In the genomic region with DNA sequence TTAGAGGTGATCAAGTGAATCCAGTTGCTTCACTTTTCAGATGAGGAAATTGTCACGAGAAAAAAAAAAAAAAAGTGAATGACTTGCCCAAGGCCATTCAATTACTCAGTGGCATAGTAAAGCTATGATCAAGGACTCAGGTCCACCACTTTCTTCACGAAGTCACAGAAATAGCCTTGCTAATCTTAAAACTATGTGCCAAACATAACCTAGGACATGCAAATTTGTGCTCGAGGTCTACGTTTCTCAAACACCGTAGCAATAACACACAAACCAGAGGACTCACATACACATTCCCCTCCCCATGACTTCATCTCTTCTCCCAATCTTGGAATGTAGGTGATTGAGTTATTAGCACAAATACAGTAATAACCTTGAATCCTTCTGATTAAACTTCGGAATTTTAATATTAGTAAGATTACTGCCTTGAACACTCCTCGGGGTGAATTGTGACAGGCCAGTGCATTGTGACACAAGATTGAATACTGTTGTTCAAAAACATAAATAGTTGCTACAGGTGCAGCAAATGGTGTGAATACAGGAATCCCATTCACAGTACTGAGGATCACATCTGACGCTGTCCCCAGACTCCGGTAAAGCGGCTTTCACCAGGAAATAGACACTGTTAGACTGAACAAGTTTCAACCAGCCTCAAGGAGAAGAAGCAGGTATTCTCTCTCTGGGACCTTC, we compare ENCODE assay signal across 10 cellular contexts. TPM values are rescaled to one million over a fixed set of nuclear protein-coding genes. Genes with fewer than 3 reads are reported as not detected.
A peak's percentile ranks its signal among the peaks of the same experiment; 100 is the strongest.
DNase-seq lines count a peak whose midpoint lies in the region; ATAC-seq, FAIRE-seq and TF ChIP-seq lines count a peak whose summit lies in the region.
"Had no signal": no experiment of that assay in that cellular context is flagged by ENCODE, and none has a peak within 500 bp of the region (broad histone marks: within the 10 kb centered on the region; RNA-seq: fewer than 3 reads in every experiment).

No MANE protein-coding gene starts in this region.

- peaks cover 93% of the 10 kb centered on the region for H3K79me2 ChIP-seq in HepG2 (ENCODE audit: insufficient read depth, low read length)

- H4K20me1 ChIP-seq in HepG2 (ENCODE audit: insufficient read depth, low read length), result peaks cover 8% of the 10 kb centered on the region

- H2AFZ ChIP-seq in HepG2 (ENCODE audit: low read length), result no peak overlapping the region

- H3K27me3 ChIP-seq in cardiac muscle cell (no peaks in the 10 kb centered on the region), HepG2 (ENCODE audit: control insufficient read depth in 1 of 2, insufficient read depth in 2 of 2, low read length in 2 of 2) (no peaks in the 10 kb centered on the region; a peak in 1 of 5 replicates), thyroid gland (no peaks in the 10 kb centered on the region)

- intact Hi-C loops in left cardiac atrium (cut with DNase I), result no loop called here
- intact Hi-C loops in HepG2 (cut with micrococcal nuclease; ENCODE audit: unreplicated experiment), result no loop called here
- intact Hi-C loops in thyroid gland (cut with DNase I), result no loop called here

- in situ Hi-C loops in HepG2 (cut with HindIII; ENCODE audit: extremely low pct_ligation_motif_present, low pct_unique_long_range_greater_than_20kb), result loop anchor here (5.0 kb wide), 1 partner anchor 71 kb away; no protein-coding TSS in a partner anchor

- ATAC-seq in left cardiac atrium, result no peak
- ATAC-seq in HepG2, result no peak
- ATAC-seq in HG03139 (IDR thresholded peaks at IDR 0.05; ENCODE audit: unreplicated experiment), result no peak
- ATAC-seq in HG03025 (IDR thresholded peaks at IDR 0.05; ENCODE audit: low FRiP score, unreplicated experiment), result no peak
- ATAC-seq: natural killer cell treated with Interleukin-12 subunit alpha and Interleukin-12 subunit beta and Interleukin-15 and Interleukin-18, amount 100 ng/mL, for 72 hours had no signal

- POLR2A ChIA-PET in HepG2 (lab: Yijun Ruan, JAX), result interaction anchor here (0.7 to 1.4 kb wide), 9 partner anchors 8 to 95 kb away, joined by 3 to 8 read pairs (median 4); no protein-coding TSS in a partner anchor

- TF ChIP-seq POLR2A in HepG2 (IDR thresholded peaks at IDR 0.05; ENCODE audit: insufficient read depth in 1 of 2, low read depth in 2 of 2, low read length in 2 of 2), result no peak; a peak in 1 of 4 replicates
- no peak for TF ChIP-seq POLR2A in thyroid gland (IDR thresholded peaks at IDR 0.05)

- no peak for DNase-seq in cardiac muscle cell (ENCODE audit: low read depth in 1 of 2, low spot score in 1 of 2)
- DNase-seq in left cardiac atrium, result no peak
- DNase-seq in cardiac fibroblast (ENCODE audit: low read depth in 2 of 2), result peak; percentile 31 to 84
- DNase-seq in HepG2 (ENCODE audit: low spot score), result no peak
- no peak for DNase-seq in thyroid gland
- DNase-seq in SIG-M5 (lab: John Stamatoyannopoulos, UW), result no peak
- DNase-seq: effector memory CD4-positive, alpha-beta T cell had no signal

- WGBS in HepG2 (ENCODE audit: low lambda C conversion rate), result 2% methylated on average over 10 of the region's 10 CpGs
- WGBS in thyroid gland, 2 donors, result 81 to 82% methylated on average over 10 of the region's 10 CpGs

- no peak for TF ChIP-seq CTCF in cardiac muscle cell (IDR thresholded peaks at IDR 0.05; ENCODE audit: low read depth, low read length)
- TF ChIP-seq CTCF in cardiac fibroblast (IDR thresholded peaks at IDR 0.05; ENCODE audit: low read depth, low read length), result no peak
- no peak for TF ChIP-seq CTCF in HepG2 (CRISPR knock-in tag; IDR thresholded peaks at IDR 0.05)
- no peak for TF ChIP-seq CTCF in thyroid gland (IDR thresholded peaks at IDR 0.05)

- H3K4me2 ChIP-seq in HepG2 (ENCODE audit: low read depth, low read length), result peak overlapping the region; percentile 85

- CTCF ChIA-PET in HepG2 (lab: Yijun Ruan, JAX; ENCODE audit: low intra/inter-chr PET ratio, low total read pairs), result no interaction called here

- peak overlapping the region; percentile 90 for H3K9ac ChIP-seq in HepG2 (ENCODE audit: insufficient read depth, low read depth, low read length)

- H3K4me3 ChIP-seq in cardiac muscle cell (peak overlapping the region; percentile 85), cardiac fibroblast (replicated peaks in 1 of 2; ENCODE audit: low read depth in 2 of 2, low read length in 2 of 2) (peak overlapping the region in 1 of 2 donors; percentile 6), HepG2 (replicated peaks in 1 of 3; ENCODE audit: insufficient read depth in 1 of 3, low read depth in 2 of 3, low read length in 3 of 3) (peak overlapping the region; percentile 64 to 92 (median 85)), thyroid gland (replicated peaks in 1 of 3) (no peak overlapping the region)

- peaks cover 45% of the 10 kb centered on the region for H3K4me1 ChIP-seq in cardiac muscle cell (ENCODE audit: low read depth)
- H3K4me1 ChIP-seq in HepG2 (ENCODE audit: insufficient read depth, low read length), result peaks cover 59% of the 10 kb centered on the region
- peaks cover 50 to 72% of the 10 kb centered on the region in 2 donors for H3K4me1 ChIP-seq in thyroid gland

- H3K36me3 ChIP-seq in cardiac muscle cell, result no peaks in the 10 kb centered on the region
- H3K36me3 ChIP-seq in HepG2 (replicated peaks in 1 of 2; ENCODE audit: control insufficient read depth in 1 of 2, insufficient read depth in 2 of 2, low read length in 2 of 2), result no peaks in the 10 kb centered on the region
- H3K36me3 ChIP-seq in thyroid gland, result no peaks in the 10 kb centered on the region

- TF ChIP-seq EP300 in HepG2 (IDR thresholded peaks at IDR 0.05; ENCODE audit: low read depth in 2 of 2, low read length in 2 of 2), result no peak
- no peak for TF ChIP-seq EP300 in HepG2 (CRISPR knock-in tag; IDR thresholded peaks at IDR 0.05; ENCODE audit: borderline replicate concordance)

- TF ChIP-seq RAD21 in HepG2 (CRISPR knock-in tag; IDR thresholded peaks at IDR 0.05), result no peak

- no peak for FAIRE-seq in HepG2 (lab: Jason Lieb, UNC)

- peak overlapping the region; percentile 21 for H3K27ac ChIP-seq in cardiac muscle cell
- peak overlapping the region; percentile 90 for H3K27ac ChIP-seq in HepG2 (ENCODE audit: extremely low read length, insufficient read depth, low read length)
- H3K27ac ChIP-seq in thyroid gland, result peak overlapping the region; percentile 52 to 65 (median 59)

- no TSS peak for BruUV-seq in HepG2 (replicated peaks; lab: Mats Ljungman, UMichigan)

- no peaks in the 10 kb centered on the region for H3K9me3 ChIP-seq in cardiac muscle cell (ENCODE audit: low read depth)
- H3K9me3 ChIP-seq in HepG2 (ENCODE audit: low read length), result no peaks in the 10 kb centered on the region
- H3K9me3 ChIP-seq in thyroid gland, result no peaks in the 10 kb centered on the region

RNA-seq across cellular contexts. Expression of a gene that starts 3.8 kb away (rescaled TPM):
- total RNA-seq in cardiac muscle cell, result 84.2 and 89.3 TPM in 2 replicates
- 52.4 and 66.1 TPM in 2 replicates for polyA plus RNA-seq in cardiac muscle cell
- total RNA-seq in left cardiac atrium, result 10 to 100 TPM; 29.0 to 33.3 TPM
- 51.4 and 68.7 TPM in 2 replicates for total RNA-seq in HepG2 (2016; rRNA removed; fragmentation: Illumina TruSeq; extraction: Trizol)
- total RNA-seq in HepG2 (2016; cell fraction: cytosol; rRNA removed; fragmentation: Illumina TruSeq; extraction: Trizol; ENCODE audit: low read depth), result 8.1 and 10.5 TPM in 2 replicates
- total RNA-seq in HepG2 (2016; cell fraction: insoluble cytoplasmic fraction; rRNA removed; fragmentation: Illumina TruSeq; extraction: Trizol), result 51.6 and 65.3 TPM in 2 replicates
- 23.6 and 26.4 TPM in 2 replicates for total RNA-seq in HepG2 (2016; cell fraction: membrane; rRNA removed; fragmentation: Illumina TruSeq; extraction: Trizol)
- 111 and 112 TPM in 2 replicates for total RNA-seq in HepG2 (2016; cell fraction: nucleus; rRNA removed; fragmentation: Illumina TruSeq; extraction: Trizol)
- 42.1 and 43.8 TPM in 2 replicates for polyA plus RNA-seq in HepG2 (2011; rRNA removed)
- polyA plus RNA-seq in HepG2 (2011; cell fraction: cytosol; rRNA removed), result 21.7 and 35.6 TPM in 2 replicates
- polyA plus RNA-seq in HepG2 (2011; cell fraction: nucleus; rRNA removed), result 35.4 and 41.4 TPM in 2 replicates
- 45.1 and 63.2 TPM in 2 replicates for polyA plus RNA-seq in HepG2 (2012)
- polyA plus RNA-seq in HepG2 (2016; cell fraction: cytosol; fragmentation: Illumina TruSeq; extraction: Trizol; ENCODE audit: low read depth), result 1.6 TPM in 2 replicates
- polyA plus RNA-seq in HepG2 (2016; cell fraction: insoluble cytoplasmic fraction; fragmentation: Illumina TruSeq; extraction: Trizol; ENCODE audit: low read depth), result 39.9 and 43.3 TPM in 2 replicates
- polyA plus RNA-seq in HepG2 (2016; cell fraction: membrane; fragmentation: Illumina TruSeq; extraction: Trizol; ENCODE audit: low read depth), result 7.6 and 7.9 TPM in 2 replicates
- polyA plus RNA-seq in HepG2 (2016; cell fraction: nucleus; fragmentation: Illumina TruSeq; extraction: Trizol; ENCODE audit: insufficient read depth, low read depth), result 106 and 117 TPM in 2 replicates
- 187 and 243 TPM in 2 replicates for polyA minus RNA-seq in HepG2 (2011; rRNA and poly(A)+ RNA removed; ENCODE audit: low replicate concordance)
- 60.2 and 70.2 TPM in 2 replicates for polyA minus RNA-seq in HepG2 (2011; cell fraction: cytosol; rRNA and poly(A)+ RNA removed)
- 201 and 210 TPM in 2 replicates for polyA minus RNA-seq in HepG2 (2011; cell fraction: nucleus; rRNA and poly(A)+ RNA removed)
- total RNA-seq in thyroid gland, result 10 to 100 TPM; 40.8 to 62.1 (median 50.2) TPM

RNA-seq across cellular contexts. Expression of a gene that starts 37.8 kb away (rescaled TPM):
- 13.6 and 18.8 TPM in 2 replicates for total RNA-seq in cardiac muscle cell
- 13.1 and 30.1 TPM in 2 replicates for polyA plus RNA-seq in cardiac muscle cell
- total RNA-seq in left cardiac atrium, result 10 to 100 TPM; 15.4 to 24.2 TPM
- 37.2 and 65.8 TPM in 2 replicates for total RNA-seq in HepG2 (2016; rRNA removed; fragmentation: Illumina TruSeq; extraction: Trizol)
- 2.5 and 2.7 TPM in 2 replicates for total RNA-seq in HepG2 (2016; cell fraction: cytosol; rRNA removed; fragmentation: Illumina TruSeq; extraction: Trizol; ENCODE audit: low read depth)
- total RNA-seq in HepG2 (2016; cell fraction: insoluble cytoplasmic fraction; rRNA removed; fragmentation: Illumina TruSeq; extraction: Trizol), result 38.6 and 65.0 TPM in 2 replicates
- total RNA-seq in HepG2 (2016; cell fraction: membrane; rRNA removed; fragmentation: Illumina TruSeq; extraction: Trizol), result 15.9 and 19.0 TPM in 2 replicates
- total RNA-seq in HepG2 (2016; cell fraction: nucleus; rRNA removed; fragmentation: Illumina TruSeq; extraction: Trizol), result 24.0 and 25.6 TPM in 2 replicates
- polyA plus RNA-seq in HepG2 (2011; rRNA removed), result 12.7 and 14.8 TPM in 2 replicates
- 7.8 and 14.4 TPM in 2 replicates for polyA plus RNA-seq in HepG2 (2011; cell fraction: cytosol; rRNA removed)
- 4.2 and 7.4 TPM in 2 replicates for polyA plus RNA-seq in HepG2 (2011; cell fraction: nucleus; rRNA removed)
- 10.3 and 13.4 TPM in 2 replicates for polyA plus RNA-seq in HepG2 (2012)
- 0.89 and 0.90 TPM in 2 replicates for polyA plus RNA-seq in HepG2 (2016; cell fraction: cytosol; fragmentation: Illumina TruSeq; extraction: Trizol; ENCODE audit: low read depth)
- polyA plus RNA-seq in HepG2 (2016; cell fraction: insoluble cytoplasmic fraction; fragmentation: Illumina TruSeq; extraction: Trizol; ENCODE audit: low read depth), result 27.1 and 30.5 TPM in 2 replicates
- 4.4 and 4.8 TPM in 2 replicates for polyA plus RNA-seq in HepG2 (2016; cell fraction: membrane; fragmentation: Illumina TruSeq; extraction: Trizol; ENCODE audit: low read depth)
- 17.5 and 19.5 TPM in 2 replicates for polyA plus RNA-seq in HepG2 (2016; cell fraction: nucleus; fragmentation: Illumina TruSeq; extraction: Trizol; ENCODE audit: insufficient read depth, low read depth)
- polyA minus RNA-seq in HepG2 (2011; rRNA and poly(A)+ RNA removed; ENCODE audit: low replicate concordance), result 6.7 and 16.3 TPM in 2 replicates
- polyA minus RNA-seq in HepG2 (2011; cell fraction: cytosol; rRNA and poly(A)+ RNA removed), result 18.3 and 20.3 TPM in 2 replicates
- 29.6 and 31.1 TPM in 2 replicates for polyA minus RNA-seq in HepG2 (2011; cell fraction: nucleus; rRNA and poly(A)+ RNA removed)
- 10 to 100 TPM; 61.8 to 72.8 (median 66.3) TPM for total RNA-seq in thyroid gland

Comparison
In these comparisons a context has a peak if more than half of its experiments do, and no peak if none do; other contexts are left out.
1. DNase-seq: peak in cardiac fibroblast (2 of 2); none in cardiac muscle cell (0 of 2), left cardiac atrium (single experiment), HepG2 (single experiment), thyroid gland (0 of 2) and SIG-M5 (single experiment).
2. H3K27ac ChIP-seq: peak in every context shown above with its lines; median percentile 90 in HepG2; 59 in thyroid gland; 21 in cardiac muscle cell.
3. H3K4me3 ChIP-seq: peak in cardiac muscle cell (single experiment) and HepG2 (3 of 3); none in thyroid gland (0 of 3).